In genomic region chr2:52387937-52388590, GRCh38 we compare ENCODE assay signal across 1 cellular context.
TF ChIP-seq lines count a peak whose summit lies in the region.

No MANE protein-coding gene starts in this region.

TF ChIP-seq in GM23338, 12 proteins besides CTCF, POLR2A, EP300 and RAD21:
- TF ChIP-seq REST (IDR thresholded peaks at IDR 0.05; ENCODE audit: unreplicated experiment) (no peak), CREB1 (CRISPR knock-in tag; IDR thresholded peaks at IDR 0.05; ENCODE audit: low read depth) (no peak), STAT1 (IDR thresholded peaks at IDR 0.05; ENCODE audit: unreplicated experiment) (no peak), ZNF331 (CRISPR knock-in tag; IDR thresholded peaks at IDR 0.05; ENCODE audit: low read depth) (no peak), EZH2phosphoT487 (IDR thresholded peaks at IDR 0.05; ENCODE audit: unreplicated experiment) (no peak), POLR2AphosphoS5 (IDR thresholded peaks at IDR 0.05; ENCODE audit: low read depth) (no peak), EZH2 (IDR thresholded peaks at IDR 0.05; ENCODE audit: low read depth, unreplicated experiment) (no peak), JUNB (IDR thresholded peaks at IDR 0.05; ENCODE audit: unreplicated experiment) (no peak), ETS1 (IDR thresholded peaks at IDR 0.05) (no peak), NANOG (IDR thresholded peaks at IDR 0.05; ENCODE audit: borderline replicate concordance) (no peak), ZNF114 (CRISPR knock-in tag; IDR thresholded peaks at IDR 0.05) (no peak), ZNF462 (CRISPR knock-in tag; IDR thresholded peaks at IDR 0.05) (no peak)
